Comparison of ENCODE assay signal across 10 cellular contexts in genomic region chr2:36376992-36377738, GRCh38. TPM values are rescaled to one million over a fixed set of nuclear protein-coding genes. Genes with fewer than 3 reads are reported as not detected.
A peak's percentile ranks its signal among the peaks of the same experiment; 100 is the strongest.
DNase-seq lines count a peak whose midpoint lies in the region; ATAC-seq and TF ChIP-seq lines count a peak whose summit lies in the region.
"Had no signal": no experiment of that assay in that cellular context is flagged by ENCODE, and none has a peak within 500 bp of the region (broad histone marks: within the 10 kb centered on the region; RNA-seq: fewer than 3 reads in every experiment).

No MANE protein-coding gene starts in this region.

- DNase-seq in Caki2 (ENCODE audit: low read depth) (peak; percentile 74), NCI-H226 (peak; percentile 71), endodermal cell (peak; percentile 71), mesendoderm (no peak), T-helper 2 cell (no peak), NCI-H748 treated with DMSO at 0.1 percent for 48 hours (lab: John Stamatoyannopoulos, UW) (no peak)
- no peak for DNase-seq in activated naive CD4-positive, alpha-beta T cell treated with anti-CD3 and anti-CD28 coated beads, Interleukin-2, amount 10 ng/mL, durations not matched to agents 7 days and 5 days
- DNase-seq: activated CD4-positive, CD25-positive, alpha-beta regulatory T cell; NCI-H1417 treated with DMSO at 0.1 percent for 48 hours had no signal

- H3K27me3 ChIP-seq in endodermal cell (ENCODE audit: control insufficient read depth, insufficient read depth, low read length, poor library complexity, severe bottlenecking) (no peaks in the 10 kb centered on the region), mesendoderm (ENCODE audit: insufficient read depth, low read length, poor library complexity) (no peaks in the 10 kb centered on the region)

- H3K4me2 ChIP-seq in mesendoderm (ENCODE audit: low read length) = no peak overlapping the region

- H3K9me3 ChIP-seq in endodermal cell (ENCODE audit: control insufficient read depth, low read length) = no peaks in the 10 kb centered on the region

- in situ Hi-C loops in Caki2 (cut with HindIII; ENCODE audit: low pct_unique_long_range_greater_than_20kb, low sequenced_read_pairs) = no loop called here

- H3K4ac ChIP-seq in mesendoderm (ENCODE audit: low read depth, low read length) = no peak overlapping the region

- H3K79me1 ChIP-seq in mesendoderm (ENCODE audit: low read length) = peaks cover 22% of the 10 kb centered on the region

- no peak overlapping the region for H3K27ac Mint-ChIP-seq in endodermal cell
- H3K27ac Mint-ChIP-seq in activated naive CD4-positive, alpha-beta T cell treated with anti-CD3 and anti-CD28 coated beads, Interleukin-2, amount 10 ng/mL, durations not matched to agents 7 days and 5 days = no peak overlapping the region

- no peaks in the 10 kb centered on the region for H3K9me3 Mint-ChIP-seq in endodermal cell
- H3K9me3 Mint-ChIP-seq in activated naive CD4-positive, alpha-beta T cell treated with anti-CD3 and anti-CD28 coated beads, Interleukin-2, amount 10 ng/mL, durations not matched to agents 7 days and 5 days = no peaks in the 10 kb centered on the region

- H3K27ac ChIP-seq in endodermal cell (ENCODE audit: low read depth, low read length) (no peak overlapping the region), mesendoderm (ENCODE audit: low read depth, low read length) (no peak overlapping the region)

- H3K56ac ChIP-seq in mesendoderm (ENCODE audit: low read length) = peak overlapping the region; percentile 27

- peaks cover 8% of the 10 kb centered on the region for H3K36me3 ChIP-seq in endodermal cell (ENCODE audit: control insufficient read depth, insufficient read depth, low read length)
- H3K36me3 ChIP-seq in mesendoderm (ENCODE audit: control insufficient read depth, insufficient read depth, low read length) = no peaks in the 10 kb centered on the region

- H3K23ac ChIP-seq in mesendoderm (ENCODE audit: low read length) = peak overlapping the region; percentile 20

- CTCF ChIA-PET in activated naive CD4-positive, alpha-beta T cell treated with anti-CD3 and anti-CD28 coated beads, Interleukin-2, amount 10 ng/mL, durations not matched to agents 7 days and 5 days (lab: Charles Lee) = no interaction called here

- H3K4me1 ChIP-seq in endodermal cell (ENCODE audit: control insufficient read depth, insufficient read depth, low read length) (peaks cover 10% of the 10 kb centered on the region), mesendoderm (ENCODE audit: control insufficient read depth, low read depth, low read length) (peaks cover 44% of the 10 kb centered on the region)

- H4K8ac ChIP-seq in mesendoderm (ENCODE audit: low read depth, low read length) = no peak overlapping the region

- H3K36me3 Mint-ChIP-seq in endodermal cell (ENCODE audit: low read depth) = peaks cover 6% of the 10 kb centered on the region
- peaks cover 2% of the 10 kb centered on the region for H3K36me3 Mint-ChIP-seq in activated naive CD4-positive, alpha-beta T cell treated with anti-CD3 and anti-CD28 coated beads, Interleukin-2, amount 10 ng/mL, durations not matched to agents 7 days and 5 days

- TF ChIP-seq CTCF in endodermal cell (conservative IDR thresholded peaks at IDR 0.05) = no peak

- H2BK15ac ChIP-seq in mesendoderm (replicated peaks; ENCODE audit: low read depth) = no peak overlapping the region

- H3K4me3 ChIP-seq in endodermal cell (ENCODE audit: low read length) (no peak overlapping the region), mesendoderm (ENCODE audit: low read length) (no peak overlapping the region)

- 88 to 96% methylated on average over 4 to 5 of the region's 5 CpGs for WGBS in endodermal cell (ENCODE audit: insufficient coverage in 1 of 2, insufficient read length in 1 of 2), 2 experiments
- WGBS in mesendoderm (ENCODE audit: extremely low coverage, insufficient coverage, low lambda C conversion rate) = no CpG with 5 or more reads among the region's 5 CpGs

- H3K9ac ChIP-seq in endodermal cell (ENCODE audit: extremely low read depth, low read length, poor library complexity, severe bottlenecking) (no peak overlapping the region), mesendoderm (ENCODE audit: low read length) (no peak overlapping the region)

- no peak overlapping the region for H2AK5ac ChIP-seq in mesendoderm (ENCODE audit: low read length)

- H3K4me3 Mint-ChIP-seq in endodermal cell = no peak overlapping the region
- no peak overlapping the region for H3K4me3 Mint-ChIP-seq in activated naive CD4-positive, alpha-beta T cell treated with anti-CD3 and anti-CD28 coated beads, Interleukin-2, amount 10 ng/mL, durations not matched to agents 7 days and 5 days

- no peaks in the 10 kb centered on the region for H3K27me3 Mint-ChIP-seq in endodermal cell (ENCODE audit: insufficient read depth)
- H3K27me3 Mint-ChIP-seq in activated naive CD4-positive, alpha-beta T cell treated with anti-CD3 and anti-CD28 coated beads, Interleukin-2, amount 10 ng/mL, durations not matched to agents 7 days and 5 days = peaks cover 7% of the 10 kb centered on the region

- no peak for ATAC-seq in HG03025 (IDR thresholded peaks at IDR 0.05; ENCODE audit: low FRiP score, unreplicated experiment)

- H3K79me2 ChIP-seq in mesendoderm (ENCODE audit: control insufficient read depth, insufficient read depth, low read length) = peaks cover 70% of the 10 kb centered on the region

- peaks cover 60% of the 10 kb centered on the region for H3K4me1 Mint-ChIP-seq in endodermal cell
- H3K4me1 Mint-ChIP-seq in activated naive CD4-positive, alpha-beta T cell treated with anti-CD3 and anti-CD28 coated beads, Interleukin-2, amount 10 ng/mL, durations not matched to agents 7 days and 5 days = peaks cover 17% of the 10 kb centered on the region

- no peak overlapping the region for H2BK5ac ChIP-seq in mesendoderm (ENCODE audit: low read length)

- H4K5ac ChIP-seq in mesendoderm (ENCODE audit: low read length) = no peak overlapping the region

- no peak overlapping the region for H2BK120ac ChIP-seq in mesendoderm (ENCODE audit: low read depth, low read length)

- no peak overlapping the region for H3K18ac ChIP-seq in mesendoderm (ENCODE audit: low read length)

RNA-seq across cellular contexts. Expression of gene CRIM1, which starts 21.6 kb away (rescaled TPM):
- 72.8 and 86.8 TPM in 2 replicates for total RNA-seq in Caki2 (2014; rRNA removed; shearing (Covaris generic); ENCODE audit: low replicate concordance)
- 10 to 100 TPM; 26.7 to 26.9 TPM for total RNA-seq in endodermal cell
- polyA plus RNA-seq in endodermal cell (2013, experiment 1 of 2) = 14.9 TPM
- 15.4 TPM for polyA plus RNA-seq in endodermal cell (2013, experiment 2 of 2)
- polyA plus RNA-seq in mesendoderm (2013, experiment 1 of 2) = 14.5 TPM
- polyA plus RNA-seq in mesendoderm (2013, experiment 2 of 2) = 14.5 TPM

Comparison
In these comparisons a context has a peak if more than half of its experiments do, and no peak if none do; other contexts are left out.
1. DNase-seq: peak in Caki2 (single experiment), NCI-H226 (single experiment) and endodermal cell (single experiment); none in mesendoderm (single experiment), activated naive CD4-positive, alpha-beta T cell treated with anti-CD3 and anti-CD28 coated beads, Interleukin-2, amount 10 ng/mL, durations not matched to agents 7 days and 5 days (single experiment), T-helper 2 cell (0 of 5) and NCI-H748 treated with DMSO at 0.1 percent for 48 hours (single experiment).